Comparison of ENCODE assay signal across 14 cellular contexts in genomic region chr1:211714154-211714553, GRCh38. TPM values are rescaled to one million over a fixed set of nuclear protein-coding genes. Genes with fewer than 3 reads are reported as not detected.
DNase-seq lines count a peak whose midpoint lies in the region; ATAC-seq and TF ChIP-seq lines count a peak whose summit lies in the region.
"Had no signal": no experiment of that assay in that cellular context is flagged by ENCODE, and none has a peak within 500 bp of the region (broad histone marks: within the 10 kb centered on the region; RNA-seq: fewer than 3 reads in every experiment).

No MANE protein-coding gene starts in this region.

- H3K27me3 ChIP-seq in BLaER1 (no peaks in the 10 kb centered on the region), left ventricle myocardium inferior (ENCODE audit: low read depth) (no peaks in the 10 kb centered on the region)
- no peaks in the 10 kb centered on the region for H3K27me3 ChIP-seq in BLaER1 treated with 17β-estradiol and CSF1 and Interleukin-3, amounts not matched to agents 10 nM and 100 nM
- H3K27me3 ChIP-seq: BE2C had no signal

- peak; percentile 36 for ATAC-seq in mucosa of descending colon
- ATAC-seq in activated CD4-positive, CD25-positive, alpha-beta regulatory T cell treated with anti-CD3 and anti-CD28 coated beads, Interleukin-2, amount 50 U/mL, for 24 hours, result no peak
- ATAC-seq: A549, HepG2 had no signal

- H3K9me3 ChIP-seq in BLaER1 (no peaks in the 10 kb centered on the region), mucosa of descending colon (no peaks in the 10 kb centered on the region), left ventricle myocardium inferior (replicated peaks) (no peaks in the 10 kb centered on the region)
- H3K9me3 ChIP-seq in BLaER1 treated with 17β-estradiol and CSF1 and Interleukin-3, amounts not matched to agents 10 nM and 100 nM (replicated peaks in 1 of 11), result peaks cover 0 to 13% (median 3%) of the 10 kb centered on the region in 11 experiments; a peak in 8 of 22 replicates
- H3K9me3 ChIP-seq: A549, BE2C, HAP-1 had no signal

- TF ChIP-seq CTCF in mucosa of descending colon (IDR thresholded peaks at IDR 0.05) (no peak), left ventricle myocardium inferior (IDR thresholded peaks at IDR 0.05; ENCODE audit: borderline replicate concordance) (no peak)

- H3K9ac ChIP-seq in BLaER1, result no peak overlapping the region
- H3K9ac ChIP-seq in BLaER1 treated with 17β-estradiol and CSF1 and Interleukin-3, amounts not matched to agents 10 nM and 100 nM, result no peak overlapping the region

- H3K4me1 ChIP-seq in BLaER1 (peaks cover 37% of the 10 kb centered on the region), mucosa of descending colon (ENCODE audit: low read depth) (no peaks in the 10 kb centered on the region), left ventricle myocardium inferior (peaks cover 6% of the 10 kb centered on the region)
- peaks cover 17 to 38% (median 33%) of the 10 kb centered on the region in 10 experiments for H3K4me1 ChIP-seq in BLaER1 treated with 17β-estradiol and CSF1 and Interleukin-3, amounts not matched to agents 10 nM and 100 nM
- H3K4me1 ChIP-seq: A549, BE2C, HAP-1 had no signal

- H3K36me3 ChIP-seq in BLaER1 (no peaks in the 10 kb centered on the region), mucosa of descending colon (ENCODE audit: low read depth) (no peaks in the 10 kb centered on the region), left ventricle myocardium inferior (no peaks in the 10 kb centered on the region)
- H3K36me3 ChIP-seq in BLaER1 treated with 17β-estradiol and CSF1 and Interleukin-3, amounts not matched to agents 10 nM and 100 nM, result no peaks in the 10 kb centered on the region
- H3K36me3 ChIP-seq: BE2C, HAP-1 had no signal

- H3K4me3 ChIP-seq in BLaER1, result no peak overlapping the region
- no peak overlapping the region for H3K4me3 ChIP-seq in BLaER1 treated with 17β-estradiol and CSF1 and Interleukin-3, amounts not matched to agents 10 nM and 100 nM
- no peak overlapping the region for H3K4me3 ChIP-seq in mucosa of descending colon
- no peak overlapping the region for H3K4me3 ChIP-seq in left ventricle myocardium inferior
- H3K4me3 ChIP-seq: A549, HAP-1 had no signal

- DNase-seq in NCI-H2171 treated with DMSO at 0.1 percent for 48 hours (lab: John Stamatoyannopoulos, UW), result peak; percentile 70
- DNase-seq in mucosa of descending colon, result no peak
- DNase-seq in left ventricle myocardium inferior, result no peak
- DNase-seq: BE2C; CD8-positive, alpha-beta memory T cell; DMS53; GF-D8; HFFc6 had no signal

- no peaks in the 10 kb centered on the region for H4K20me1 ChIP-seq in BLaER1
- no peaks in the 10 kb centered on the region for H4K20me1 ChIP-seq in BLaER1 treated with 17β-estradiol and CSF1 and Interleukin-3, amounts not matched to agents 10 nM and 100 nM

- no peak overlapping the region for H3K27ac ChIP-seq in BLaER1
- no peak overlapping the region for H3K27ac ChIP-seq in BLaER1 treated with 17β-estradiol and CSF1 and Interleukin-3, amounts not matched to agents 10 nM and 100 nM
- no peak overlapping the region for H3K27ac ChIP-seq in left ventricle myocardium inferior (replicated peaks)
- H3K27ac ChIP-seq: A549 had no signal

- H3K4me2 ChIP-seq in BLaER1, result peak overlapping the region; percentile 19; the same call in 1 of the 2 replicates
- H3K4me2 ChIP-seq in BLaER1 treated with 17β-estradiol and CSF1 and Interleukin-3, amounts not matched to agents 10 nM and 100 nM, result peak overlapping the region in 7 of 11 experiments; percentile 3 to 78 (median 19); a peak in 8 of 22 replicates
- H3K4me2 ChIP-seq: A549 had no signal

- intact Hi-C loops in mucosa of descending colon (cut with DNase I, micrococcal nuclease), result no loop called here
- intact Hi-C loops in left ventricle myocardium inferior (cut with micrococcal nuclease), result no loop called here

RNA-seq across cellular contexts. Expression of gene NEK2, which starts 38.7 kb away (rescaled TPM):
- total RNA-seq in mucosa of descending colon, result 10 to 100 TPM in 1 of 3 donors, 1 to 10 TPM in 2; 1.2 to 12.7 (median 2.5) TPM
- 0.19 TPM for total RNA-seq in left ventricle myocardium inferior
